Comparison of ENCODE assay signal across 27 cellular contexts in the genomic region with DNA sequence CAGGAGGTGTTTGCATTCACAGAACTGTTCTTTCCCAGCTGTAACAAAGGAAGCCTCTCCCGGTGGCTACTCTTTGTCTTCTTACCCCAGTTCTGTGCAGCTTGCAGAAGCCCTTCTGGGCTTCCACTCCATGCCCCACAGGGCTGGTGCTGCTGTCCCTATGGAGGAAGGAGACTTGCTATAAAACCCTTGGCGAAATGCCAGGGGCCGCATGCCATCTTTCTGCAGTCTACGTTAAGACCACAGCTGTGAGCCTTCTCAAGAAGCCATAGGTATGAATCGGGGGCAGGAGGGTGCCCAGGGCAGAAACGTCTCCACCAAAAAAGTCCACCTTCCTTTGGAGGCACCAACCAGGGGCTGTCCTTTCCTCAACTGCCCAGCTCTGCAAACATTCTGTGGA. TPM values are rescaled to one million over a fixed set of nuclear protein-coding genes. Genes with fewer than 3 reads are reported as not detected.
DNase-seq lines count a peak whose midpoint lies in the region; ATAC-seq and TF ChIP-seq lines count a peak whose summit lies in the region.
"Had no signal": no experiment of that assay in that cellular context is flagged by ENCODE, and none has a peak within 500 bp of the region (broad histone marks: within the 10 kb centered on the region; RNA-seq: fewer than 3 reads in every experiment).

No MANE protein-coding gene starts in this region.

- peaks cover 0 to 7% of the 10 kb centered on the region in 2 donors for H3K4me1 Mint-ChIP-seq in effector memory CD8-positive, alpha-beta T cell (ENCODE audit: low read depth in 2 of 2)
- peaks cover 6% of the 10 kb centered on the region for H3K4me1 Mint-ChIP-seq in T-helper 2 cell treated with Interferon-gamma antibody and Interleukin-4, amounts not matched to agents 5 μg/mL and 100 μg/mL, for 36 hours (ENCODE audit: low read depth)
- H3K4me1 Mint-ChIP-seq: brain had no signal

- H3K36me3 Mint-ChIP-seq in effector memory CD8-positive, alpha-beta T cell (ENCODE audit: insufficient read depth): peaks cover 55% of the 10 kb centered on the region
- peaks cover 58% of the 10 kb centered on the region for H3K36me3 Mint-ChIP-seq in T-helper 2 cell treated with Interferon-gamma antibody and Interleukin-4, amounts not matched to agents 5 μg/mL and 100 μg/mL, for 36 hours (ENCODE audit: low read depth)

- H3K4me1 ChIP-seq in A673 (ENCODE audit: insufficient read depth, low read length, poor library complexity, severe bottlenecking) (no peaks in the 10 kb centered on the region), BLaER1 (peaks cover 15% of the 10 kb centered on the region)
- H3K4me1 ChIP-seq: Peyer's patch, psoas muscle had no signal

- H3K4me3 Mint-ChIP-seq in effector memory CD8-positive, alpha-beta T cell: no peak overlapping the region
- H3K4me3 Mint-ChIP-seq in T-helper 2 cell treated with Interferon-gamma antibody and Interleukin-4, amounts not matched to agents 5 μg/mL and 100 μg/mL, for 36 hours: no peak overlapping the region
- H3K4me3 Mint-ChIP-seq: activated CD4-positive, alpha-beta memory T cell treated with anti-CD3 and anti-CD28 coated beads, Interleukin-2, amount 10 ng/mL, durations not matched to agents 7 days and 5 days; brain; H9; stimulated activated naive CD8-positive, alpha-beta T cell treated with anti-CD3 and anti-CD28 coated beads, Interleukin-15, Interleukin-2, amounts not matched to agents 100 ng/mL and 50 ng/mL, for 24 hours had no signal

- DNase-seq in A673 (ENCODE audit: low spot score) (peak; percentile 30), NCI-H524 (lab: John Stamatoyannopoulos, UW) (peak; percentile 34 to 64), GOT3 (lab: John Stamatoyannopoulos, UW) (no peak), DMS79 treated with DMSO at 0.1 percent for 48 hours (lab: John Stamatoyannopoulos, UW) (no peak)
- no peak for DNase-seq in effector memory CD8-positive, alpha-beta T cell
- DNase-seq in T-helper 2 cell treated with Interferon-gamma antibody and Interleukin-4, amounts not matched to agents 5 μg/mL and 100 μg/mL, for 36 hours (ENCODE audit: low spot score): no peak
- DNase-seq: activated CD4-positive, alpha-beta memory T cell treated with anti-CD3 and anti-CD28 coated beads, Interleukin-2, amount 10 ng/mL, durations not matched to agents 7 days and 5 days; activated CD4-positive, alpha-beta T cell treated with anti-CD3 and anti-CD28 coated beads for 1 hour; activated gamma-delta T cell treated with Interleukin-2 at 50 U/mL for 16 hours; DMS79; H9; KBM-7; left lung; mesenchymal stem cell; MG63; NCI-H2081 treated with DMSO at 0.1 percent for 48 hours; NCI-H446 treated with DMSO at 0.1 percent for 48 hours; occipital lobe; Peyer's patch; psoas muscle; stimulated activated CD4-positive, alpha-beta T cell treated with anti-CD3 and anti-CD28 coated beads, Interleukin-15, amount 100 ng/mL, for 24 hours; T-helper 1 cell had no signal

- CTCF ChIA-PET in A673 (lab: Charles Lee): no interaction called here

- BruUV-seq in A673 (replicated peaks; lab: Mats Ljungman, UMichigan): no TSS peak

- H3K9me3 Mint-ChIP-seq in effector memory CD8-positive, alpha-beta T cell: no peaks in the 10 kb centered on the region
- no peaks in the 10 kb centered on the region for H3K9me3 Mint-ChIP-seq in T-helper 2 cell treated with Interferon-gamma antibody and Interleukin-4, amounts not matched to agents 5 μg/mL and 100 μg/mL, for 36 hours
- H3K9me3 Mint-ChIP-seq: activated CD4-positive, alpha-beta memory T cell treated with anti-CD3 and anti-CD28 coated beads, Interleukin-2, amount 10 ng/mL, durations not matched to agents 7 days and 5 days; H9; stimulated activated naive CD8-positive, alpha-beta T cell treated with anti-CD3 and anti-CD28 coated beads, Interleukin-15, Interleukin-2, amounts not matched to agents 100 ng/mL and 50 ng/mL, for 24 hours had no signal

- intact Hi-C loops in A673 (cut with micrococcal nuclease; ENCODE audit: unreplicated experiment): no loop called here

- H3K27ac Mint-ChIP-seq in effector memory CD8-positive, alpha-beta T cell: peak overlapping the region; percentile 1 to 65
- no peak overlapping the region for H3K27ac Mint-ChIP-seq in T-helper 2 cell treated with Interferon-gamma antibody and Interleukin-4, amounts not matched to agents 5 μg/mL and 100 μg/mL, for 36 hours
- H3K27ac Mint-ChIP-seq: activated CD4-positive, alpha-beta memory T cell treated with anti-CD3 and anti-CD28 coated beads, Interleukin-2, amount 10 ng/mL, durations not matched to agents 7 days and 5 days; H9 had no signal

- H3K9me3 ChIP-seq in A673 (ENCODE audit: low read depth, low read length, poor library complexity, severe bottlenecking) (no peaks in the 10 kb centered on the region), BLaER1 (no peaks in the 10 kb centered on the region)
- H3K9me3 ChIP-seq: left lung, MG63, Peyer's patch, psoas muscle, vagina had no signal

- no peaks in the 10 kb centered on the region for H3K36me3 ChIP-seq in A673 (ENCODE audit: insufficient read depth, low read length, poor library complexity, severe bottlenecking)
- H3K36me3 ChIP-seq in BLaER1: peaks cover 70% of the 10 kb centered on the region
- H3K36me3 ChIP-seq: MG63 had no signal

- H3K4me2 ChIP-seq in BLaER1: peak overlapping the region; percentile 58

- POLR2A ChIA-PET in A673 (lab: Charles Lee; ENCODE audit: low non-redundant PET): no interaction called here

- H3K27ac ChIP-seq in A673 (ENCODE audit: low read depth, low read length, poor library complexity, severe bottlenecking) (no peak overlapping the region), BLaER1 (no peak overlapping the region)
- H3K27ac ChIP-seq: Peyer's patch, psoas muscle, vagina had no signal

- H4K20me1 ChIP-seq in BLaER1: no peaks in the 10 kb centered on the region

- H3K27me3 ChIP-seq in A673 (replicated peaks; ENCODE audit: insufficient read depth, low read depth, low read length, poor library complexity) (no peaks in the 10 kb centered on the region), BLaER1 (no peaks in the 10 kb centered on the region)
- H3K27me3 ChIP-seq: left lung, MG63, Peyer's patch, vagina had no signal

- H3K27me3 Mint-ChIP-seq in effector memory CD8-positive, alpha-beta T cell: no peaks in the 10 kb centered on the region
- no peaks in the 10 kb centered on the region for H3K27me3 Mint-ChIP-seq in T-helper 2 cell treated with Interferon-gamma antibody and Interleukin-4, amounts not matched to agents 5 μg/mL and 100 μg/mL, for 36 hours (ENCODE audit: low read depth)
- H3K27me3 Mint-ChIP-seq: activated CD4-positive, alpha-beta memory T cell treated with anti-CD3 and anti-CD28 coated beads, Interleukin-2, amount 10 ng/mL, durations not matched to agents 7 days and 5 days; brain; stimulated activated naive CD8-positive, alpha-beta T cell treated with anti-CD3 and anti-CD28 coated beads, Interleukin-15, Interleukin-2, amounts not matched to agents 100 ng/mL and 50 ng/mL, for 24 hours had no signal

- no peak for ATAC-seq in effector memory CD8-positive, alpha-beta T cell (replicated peaks)
- no peak for ATAC-seq in HG03108 (IDR thresholded peaks at IDR 0.05; ENCODE audit: unreplicated experiment)
- ATAC-seq: left lung, psoas muscle had no signal

- no peak overlapping the region for H3K9ac ChIP-seq in BLaER1

- H3K4me3 ChIP-seq in A673 (ENCODE audit: low read depth, low read length, poor library complexity, severe bottlenecking): no peak overlapping the region
- H3K4me3 ChIP-seq in BLaER1: no peak overlapping the region
- H3K4me3 ChIP-seq: left lung, MG63, Peyer's patch, psoas muscle, vagina had no signal

- TF ChIP-seq CTCF in A673 (conservative IDR thresholded peaks at IDR 0.05; ENCODE audit: low read depth, low read length): no peak

RNA-seq across cellular contexts. Expression of a gene that starts 41.0 kb away (rescaled TPM):
- total RNA-seq in A673 (2021): 2.7 and 3.7 TPM in 2 replicates

Comparison
In these comparisons a context has a peak if more than half of its experiments do, and no peak if none do; other contexts are left out.
1. DNase-seq: peak in A673 (single experiment) and NCI-H524 (2 of 2); none in effector memory CD8-positive, alpha-beta T cell (0 of 3), GOT3 (single experiment), T-helper 2 cell treated with Interferon-gamma antibody and Interleukin-4, amounts not matched to agents 5 μg/mL and 100 μg/mL, for 36 hours (single experiment) and DMS79 treated with DMSO at 0.1 percent for 48 hours (single experiment).